30 cellular contexts compared by ENCODE assay signal in the genomic region with DNA sequence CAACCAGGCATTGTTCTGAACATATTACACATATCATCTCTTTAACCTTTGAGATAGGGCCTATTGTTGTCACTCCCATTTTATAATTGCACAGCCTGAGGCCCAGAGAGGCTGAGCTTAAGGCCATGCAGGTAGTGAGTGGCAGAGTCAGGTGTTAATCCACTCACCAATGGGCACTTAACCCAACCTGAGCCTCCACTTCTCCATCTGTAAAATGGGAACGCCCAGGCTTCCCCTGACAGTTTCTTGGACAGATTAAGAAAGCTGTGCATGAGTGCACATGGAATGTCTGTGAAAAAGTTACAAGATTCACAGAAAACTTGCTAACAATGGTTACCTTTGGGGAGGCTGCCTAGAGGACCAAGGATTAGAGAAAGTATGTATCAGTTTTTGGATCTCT. TPM values are rescaled to one million over a fixed set of nuclear protein-coding genes. Genes with fewer than 3 reads are reported as not detected.
"Had no signal": no experiment of that assay in that cellular context is flagged by ENCODE, and none has a peak within 500 bp of the region (broad histone marks: within the 10 kb centered on the region; RNA-seq: fewer than 3 reads in every experiment).

No MANE protein-coding gene starts in this region.

- H3K4me1 ChIP-seq: stomach, suprapubic skin, testis, thyroid gland, tibial artery, tibial nerve, transverse colon, upper lobe of left lung, upper lobe of right lung, uterus, vagina had no signal

- DNase-seq: stimulated activated CD4-positive, alpha-beta T cell treated with anti-CD3 and anti-CD28 coated beads, Interleukin-2, amount 100 ng/mL, for 48 hours; stimulated activated CD4-positive, alpha-beta T cell treated with anti-CD3 and anti-CD28 coated beads, Interleukin-4, amount 100 ng/mL, for 1 hour; stimulated activated CD4-positive, alpha-beta T cell treated with anti-CD3 and anti-CD28 coated beads, Interleukin-4, amount 100 ng/mL, for 24 hours; stimulated activated CD4-positive, alpha-beta T cell treated with anti-CD3 and anti-CD28 coated beads, Interleukin-4, amount 100 ng/mL, for 4 hours; stimulated activated CD8-positive, alpha-beta memory T cell treated with anti-CD3 and anti-CD28 coated beads, Interleukin-4, amount 100 ng/mL, for 48 hours; stimulated activated naive B cell treated with anti-CD40 and anti-IgM and Interleukin-4, amounts not matched to agents 10 μg/mL and 1 μg/mL and 100 μg/mL, for 72 hours; stimulated activated naive CD4-positive, alpha-beta T cell; stimulated activated naive CD4-positive, alpha-beta T cell treated with Interleukin-2 at 50 U/mL for 16 hours; stimulated activated naive CD8-positive, alpha-beta T cell treated with anti-CD3 and anti-CD28 coated beads, Interleukin-15, amount 100 ng/mL, for 72 hours; stimulated activated naive CD8-positive, alpha-beta T cell treated with anti-CD3 and anti-CD28 coated beads, Interleukin-15, Interleukin-2, amounts not matched to agents 100 U/mL and 50 U/mL, for 24 hours; stomach; substantia nigra; testis; thyroid gland; tibial artery; transverse colon; upper lobe of left lung; upper lobe of right lung; uterus had no signal

- H3K27me3 ChIP-seq: testis, thyroid gland, upper lobe of left lung, uterus, vagina had no signal

- FAIRE-seq: urothelium cell line had no signal

- H3K27ac ChIP-seq: stomach, suprapubic skin, testis, thoracic aorta, thyroid gland, tibial artery, tibial nerve, transverse colon, upper lobe of left lung, upper lobe of right lung, uterus, vagina had no signal

- ATAC-seq: stimulated activated effector memory CD8-positive, alpha-beta T cell treated with anti-CD3 and anti-CD28 coated beads, Interleukin-12 subunit alpha, Interleukin-12 subunit beta, amount 100 ng/mL, for 72 hours; stimulated activated memory B cell treated with anti-CD40 and anti-IgM and Interleukin-4, amounts not matched to agents 10 μg/mL and 1 μg/mL and 100 μg/mL, for 72 hours; stimulated activated naive B cell treated with anti-CD40 and anti-IgM and Interleukin-4, amounts not matched to agents 10 μg/mL and 1 μg/mL and 100 μg/mL, for 72 hours; stimulated activated naive CD8-positive, alpha-beta T cell treated with anti-CD3 and anti-CD28 coated beads, Interleukin-15, amount 100 ng/mL, for 72 hours; stimulated activated naive CD8-positive, alpha-beta T cell treated with anti-CD3 and anti-CD28 coated beads, Interleukin-15, Interleukin-2, amounts not matched to agents 100 U/mL and 50 U/mL, for 24 hours; upper lobe of right lung had no signal

- H3K27ac Mint-ChIP-seq: stimulated activated effector memory CD8-positive, alpha-beta T cell treated with anti-CD3 and anti-CD28 coated beads, Interleukin-12 subunit alpha, Interleukin-12 subunit beta, amount 100 ng/mL, for 72 hours; stimulated activated memory B cell treated with anti-CD40 and anti-IgM and Interleukin-4, amounts not matched to agents 10 μg/mL and 1 μg/mL and 100 μg/mL, for 72 hours; stimulated activated naive B cell treated with anti-CD40 and anti-IgM and Interleukin-4, amounts not matched to agents 10 μg/mL and 1 μg/mL and 100 μg/mL, for 72 hours; stimulated activated naive CD8-positive, alpha-beta T cell treated with anti-CD3 and anti-CD28 coated beads, Interleukin-15, amount 100 ng/mL, for 72 hours; stimulated activated naive CD8-positive, alpha-beta T cell treated with anti-CD3 and anti-CD28 coated beads, Interleukin-15, Interleukin-2, amounts not matched to agents 100 ng/mL and 50 ng/mL, for 24 hours; type B pancreatic cell had no signal

- H3K36me3 ChIP-seq: stomach, suprapubic skin, thoracic aorta, thyroid gland, tibial artery, tibial nerve, transverse colon, upper lobe of left lung, upper lobe of right lung, uterus, vagina had no signal

- H3K4me1 Mint-ChIP-seq: stimulated activated effector memory CD8-positive, alpha-beta T cell treated with anti-CD3 and anti-CD28 coated beads, Interleukin-12 subunit alpha, Interleukin-12 subunit beta, amount 100 ng/mL, for 72 hours; stimulated activated memory B cell treated with anti-CD40 and anti-IgM and Interleukin-4, amounts not matched to agents 10 μg/mL and 1 μg/mL and 100 μg/mL, for 72 hours; stimulated activated naive B cell treated with anti-CD40 and anti-IgM and Interleukin-4, amounts not matched to agents 10 μg/mL and 1 μg/mL and 100 μg/mL, for 72 hours; stimulated activated naive CD8-positive, alpha-beta T cell treated with anti-CD3 and anti-CD28 coated beads, Interleukin-15, amount 100 ng/mL, for 72 hours had no signal

- H3K4me3 ChIP-seq: stomach, suprapubic skin, testis, thoracic aorta, thyroid gland, tibial artery, tibial nerve, transverse colon, upper lobe of left lung, upper lobe of right lung, uterus, vagina had no signal

- H3K9me3 ChIP-seq: stomach, suprapubic skin, testis, thoracic aorta, thyroid gland, tibial artery, tibial nerve, transverse colon, upper lobe of left lung, upper lobe of right lung, uterus, vagina had no signal

- H3K4me3 Mint-ChIP-seq: stimulated activated effector memory CD8-positive, alpha-beta T cell treated with anti-CD3 and anti-CD28 coated beads, Interleukin-12 subunit alpha, Interleukin-12 subunit beta, amount 100 ng/mL, for 72 hours; stimulated activated memory B cell treated with anti-CD40 and anti-IgM and Interleukin-4, amounts not matched to agents 10 μg/mL and 1 μg/mL and 100 μg/mL, for 72 hours; stimulated activated naive B cell treated with anti-CD40 and anti-IgM and Interleukin-4, amounts not matched to agents 10 μg/mL and 1 μg/mL and 100 μg/mL, for 72 hours; stimulated activated naive CD8-positive, alpha-beta T cell treated with anti-CD3 and anti-CD28 coated beads, Interleukin-15, amount 100 ng/mL, for 72 hours; stimulated activated naive CD8-positive, alpha-beta T cell treated with anti-CD3 and anti-CD28 coated beads, Interleukin-15, Interleukin-2, amounts not matched to agents 100 ng/mL and 50 ng/mL, for 24 hours; type B pancreatic cell had no signal

- H3K36me3 Mint-ChIP-seq: stimulated activated effector memory CD8-positive, alpha-beta T cell treated with anti-CD3 and anti-CD28 coated beads, Interleukin-12 subunit alpha, Interleukin-12 subunit beta, amount 100 ng/mL, for 72 hours; stimulated activated memory B cell treated with anti-CD40 and anti-IgM and Interleukin-4, amounts not matched to agents 10 μg/mL and 1 μg/mL and 100 μg/mL, for 72 hours; stimulated activated naive B cell treated with anti-CD40 and anti-IgM and Interleukin-4, amounts not matched to agents 10 μg/mL and 1 μg/mL and 100 μg/mL, for 72 hours; type B pancreatic cell had no signal

- H3K9me3 Mint-ChIP-seq: stimulated activated effector memory CD8-positive, alpha-beta T cell treated with anti-CD3 and anti-CD28 coated beads, Interleukin-12 subunit alpha, Interleukin-12 subunit beta, amount 100 ng/mL, for 72 hours; stimulated activated memory B cell treated with anti-CD40 and anti-IgM and Interleukin-4, amounts not matched to agents 10 μg/mL and 1 μg/mL and 100 μg/mL, for 72 hours; stimulated activated naive CD8-positive, alpha-beta T cell treated with anti-CD3 and anti-CD28 coated beads, Interleukin-15, amount 100 ng/mL, for 72 hours; stimulated activated naive CD8-positive, alpha-beta T cell treated with anti-CD3 and anti-CD28 coated beads, Interleukin-15, Interleukin-2, amounts not matched to agents 100 ng/mL and 50 ng/mL, for 24 hours; type B pancreatic cell had no signal

RNA-seq across cellular contexts. Expression of gene ESRRB, which starts 32.9 kb away (rescaled TPM):
- total RNA-seq: temporal lobe, thyroid gland, upper lobe of right lung, urinary bladder, uterus had no signal
